In genomic region chr15:82766201-82766600, GRCh38 we compare ENCODE assay signal across 5 cellular contexts. TPM values are rescaled to one million over a fixed set of nuclear protein-coding genes. Genes with fewer than 3 reads are reported as not detected.
"Had no signal": no experiment of that assay in that cellular context is flagged by ENCODE, and none has a peak within 500 bp of the region (broad histone marks: within the 10 kb centered on the region; RNA-seq: fewer than 3 reads in every experiment).

No MANE protein-coding gene starts in this region.

RNA-seq across cellular contexts. Expression of gene FSD2, which starts 39.7 kb away (rescaled TPM):
- total RNA-seq: GM23338, H1, H9, HT-29, IMR-90 had no signal
- polyA plus RNA-seq: IMR-90 had no signal

RNA-seq across cellular contexts. Expression of gene AP3B2, which starts 56.5 kb away (rescaled TPM):
- total RNA-seq: HT-29, IMR-90 had no signal
